ENCODE assay signal across 17 cellular contexts in the genomic region with DNA sequence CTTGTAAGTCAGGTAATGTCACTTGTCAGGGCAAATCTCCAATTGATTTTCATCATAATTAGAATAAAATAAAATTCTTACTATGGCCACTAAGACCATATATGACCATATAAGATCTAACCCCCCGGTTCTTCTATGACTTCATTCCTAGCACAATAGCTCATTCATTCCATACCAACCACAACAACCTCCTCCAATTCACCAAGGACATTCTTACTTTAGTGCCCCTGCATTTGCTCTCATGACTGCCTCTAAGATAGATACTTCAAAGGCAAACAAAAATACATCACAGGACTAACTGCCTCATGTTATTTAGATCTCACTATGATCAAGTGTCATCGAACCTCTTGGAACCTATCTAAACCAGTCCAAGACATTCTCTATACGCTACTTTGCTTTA.
DNase-seq lines count a peak whose midpoint lies in the region; ATAC-seq and TF ChIP-seq lines count a peak whose summit lies in the region.
"Had no signal": no experiment of that assay in that cellular context is flagged by ENCODE, and none has a peak within 500 bp of the region (broad histone marks: within the 10 kb centered on the region; RNA-seq: fewer than 3 reads in every experiment).

No MANE protein-coding gene starts in this region.

- no peak overlapping the region for H3K4me3 ChIP-seq in AG04449 (ENCODE audit: low read depth, low read length)
- H3K4me3 ChIP-seq: heart left ventricle, suprapubic skin had no signal

- CTCF ChIA-PET in AG04449 (lab: Yijun Ruan, JAX) = no interaction called here

- ATAC-seq in HG03045 (IDR thresholded peaks at IDR 0.05; ENCODE audit: unreplicated experiment) = no peak
- ATAC-seq: left cardiac atrium had no signal

- DNase-seq in AG04449 (ENCODE audit: low read depth, low spot score) = peak; percentile 31
- peak; percentile 30 for DNase-seq in HS-5 (ENCODE audit: low read depth)
- peak; percentile 81 for DNase-seq in astrocyte of the hippocampus (ENCODE audit: low read depth, low spot score)
- peak; percentile 14 for DNase-seq in kidney glomerular epithelial cell (lab: John Stamatoyannopoulos, UW)
- no peak for DNase-seq in activated CD4-positive, alpha-beta T cell treated with anti-CD3 and anti-CD28 coated beads for 48 hours
- no peak for DNase-seq in AG08396 (ENCODE audit: low spot score)
- no peak for DNase-seq in activated CD4-positive, alpha-beta T cell treated with anti-CD3 and anti-CD28 coated beads, Interleukin-2, amount 50 U/mL, for 4 hours
- DNase-seq: ACHN; activated CD4-positive, CD25-positive, alpha-beta regulatory T cell treated with anti-CD3 and anti-CD28 coated beads, Interleukin-2, amount 50 U/mL, for 72 hours; activated T-cell treated with anti-CD3 and anti-CD28 coated beads, Interleukin-2, amount 50 U/mL, for 1 hour; cerebellar nuclear complex; heart left ventricle; left cardiac atrium; NCI-H2029 treated with DMSO at 0.1 percent for 48 hours; T-helper 2 cell had no signal

- TF ChIP-seq CTCF in AG04449 (IDR thresholded peaks at IDR 0.05; ENCODE audit: insufficient read depth, low read length, missing control alignments) = no peak

- POLR2A ChIA-PET in AG04449 (lab: Yijun Ruan, JAX) = no interaction called here

Comparison
In these comparisons a context has a peak if more than half of its experiments do, and no peak if none do; other contexts are left out.
1. DNase-seq: peak in AG04449 (single experiment), HS-5 (single experiment), astrocyte of the hippocampus (single experiment) and kidney glomerular epithelial cell (single experiment); none in activated CD4-positive, alpha-beta T cell treated with anti-CD3 and anti-CD28 coated beads for 48 hours (single experiment), AG08396 (single experiment) and activated CD4-positive, alpha-beta T cell treated with anti-CD3 and anti-CD28 coated beads, Interleukin-2, amount 50 U/mL, for 4 hours (0 of 2).